In genomic region chr17:30519707-30520106, GRCh38 we compare ENCODE assay signal across 10 cellular contexts. TPM values are rescaled to one million over a fixed set of nuclear protein-coding genes. Genes with fewer than 3 reads are reported as not detected.
DNase-seq lines count a peak whose midpoint lies in the region; ATAC-seq and TF ChIP-seq lines count a peak whose summit lies in the region.
"Had no signal": no experiment of that assay in that cellular context is flagged by ENCODE, and none has a peak within 500 bp of the region (broad histone marks: within the 10 kb centered on the region; RNA-seq: fewer than 3 reads in every experiment).

No MANE protein-coding gene starts in this region.

- H3K27ac ChIP-seq in mesodermal cell (ENCODE audit: low read depth, low read length, severe bottlenecking): peak overlapping the region; percentile 30

- ATAC-seq in stimulated activated naive CD8-positive, alpha-beta T cell treated with anti-CD3 and anti-CD28 coated beads, Interleukin-15, amount 100 ng/mL, for 72 hours: no peak
- no peak for ATAC-seq in GM19395 (IDR thresholded peaks at IDR 0.05; ENCODE audit: unreplicated experiment)
- no peak for ATAC-seq in HG03039 (IDR thresholded peaks at IDR 0.05; ENCODE audit: unreplicated experiment)

- no peak overlapping the region for H3K4me3 ChIP-seq in choroid plexus epithelial cell (ENCODE audit: low read depth, low read length)
- H3K4me3 ChIP-seq in mesodermal cell (ENCODE audit: extremely low read depth, insufficient read depth, low read length, poor library complexity, severe bottlenecking): no peak overlapping the region

- 100% methylated on average over 2 of the region's 3 CpGs for WGBS in mesodermal cell (ENCODE audit: insufficient coverage in 2 of 2), 2 experiments

- peaks cover 67% of the 10 kb centered on the region for H3K36me3 Mint-ChIP-seq in stimulated activated naive CD8-positive, alpha-beta T cell treated with anti-CD3 and anti-CD28 coated beads, Interleukin-15, Interleukin-2, amounts not matched to agents 100 ng/mL and 50 ng/mL, for 24 hours (ENCODE audit: low read depth)

- H3K27ac Mint-ChIP-seq in stimulated activated naive CD8-positive, alpha-beta T cell treated with anti-CD3 and anti-CD28 coated beads, Interleukin-15, Interleukin-2, amounts not matched to agents 100 ng/mL and 50 ng/mL, for 24 hours: peak overlapping the region; percentile 56
- no peak overlapping the region for H3K27ac Mint-ChIP-seq in stimulated activated naive CD8-positive, alpha-beta T cell treated with anti-CD3 and anti-CD28 coated beads, Interleukin-15, amount 100 ng/mL, for 72 hours

- peaks cover 2% of the 10 kb centered on the region for H3K4me1 ChIP-seq in mesodermal cell (ENCODE audit: control insufficient read depth, insufficient read depth, low read length, poor library complexity, severe bottlenecking)

- H3K36me3 ChIP-seq in mesodermal cell (ENCODE audit: control insufficient read depth, insufficient read depth, low read length): peaks cover 70% of the 10 kb centered on the region

- DNase-seq in stimulated activated naive CD8-positive, alpha-beta T cell treated with anti-CD3 and anti-CD28 coated beads, Interleukin-15, amount 100 ng/mL, for 72 hours: no peak
- peak; percentile 92 for DNase-seq in choroid plexus epithelial cell (ENCODE audit: low read depth)
- DNase-seq in UCSD-AML1 (lab: John Stamatoyannopoulos, UW; ENCODE audit: unreplicated experiment): no peak
- no peak for DNase-seq in NCI-H2029 treated with DMSO at 0.1 percent for 48 hours (lab: John Stamatoyannopoulos, UW)
- DNase-seq: activated gamma-delta T cell treated with Interleukin-2 at 50 U/mL for 16 hours, NCI-H1436 treated with DMSO at 0.1 percent for 48 hours had no signal

- H3K27me3 Mint-ChIP-seq in stimulated activated naive CD8-positive, alpha-beta T cell treated with anti-CD3 and anti-CD28 coated beads, Interleukin-15, Interleukin-2, amounts not matched to agents 100 ng/mL and 50 ng/mL, for 24 hours: no peaks in the 10 kb centered on the region
- H3K27me3 Mint-ChIP-seq in stimulated activated naive CD8-positive, alpha-beta T cell treated with anti-CD3 and anti-CD28 coated beads, Interleukin-15, amount 100 ng/mL, for 72 hours: no peaks in the 10 kb centered on the region

- no peak overlapping the region for H3K4me3 Mint-ChIP-seq in stimulated activated naive CD8-positive, alpha-beta T cell treated with anti-CD3 and anti-CD28 coated beads, Interleukin-15, Interleukin-2, amounts not matched to agents 100 ng/mL and 50 ng/mL, for 24 hours
- no peak overlapping the region for H3K4me3 Mint-ChIP-seq in stimulated activated naive CD8-positive, alpha-beta T cell treated with anti-CD3 and anti-CD28 coated beads, Interleukin-15, amount 100 ng/mL, for 72 hours

- peaks cover 11% of the 10 kb centered on the region for H3K9me3 ChIP-seq in mesodermal cell (ENCODE audit: control insufficient read depth, low read length)

- TF ChIP-seq CTCF in choroid plexus epithelial cell (conservative IDR thresholded peaks at IDR 0.05; ENCODE audit: low read depth, low read length): no peak

- no peaks in the 10 kb centered on the region for H3K9me3 Mint-ChIP-seq in stimulated activated naive CD8-positive, alpha-beta T cell treated with anti-CD3 and anti-CD28 coated beads, Interleukin-15, Interleukin-2, amounts not matched to agents 100 ng/mL and 50 ng/mL, for 24 hours
- H3K9me3 Mint-ChIP-seq in stimulated activated naive CD8-positive, alpha-beta T cell treated with anti-CD3 and anti-CD28 coated beads, Interleukin-15, amount 100 ng/mL, for 72 hours: no peaks in the 10 kb centered on the region

- peaks cover 18% of the 10 kb centered on the region for H3K4me1 Mint-ChIP-seq in stimulated activated naive CD8-positive, alpha-beta T cell treated with anti-CD3 and anti-CD28 coated beads, Interleukin-15, Interleukin-2, amounts not matched to agents 100 ng/mL and 50 ng/mL, for 24 hours (ENCODE audit: low read depth)
- H3K4me1 Mint-ChIP-seq in stimulated activated naive CD8-positive, alpha-beta T cell treated with anti-CD3 and anti-CD28 coated beads, Interleukin-15, amount 100 ng/mL, for 72 hours: peaks cover 9% of the 10 kb centered on the region

RNA-seq across cellular contexts. Expression of gene GOSR1, which starts 42.5 kb away (rescaled TPM):
- 28.7 TPM for polyA plus RNA-seq in mesodermal cell (2013, experiment 1 of 2)
- 31.1 TPM for polyA plus RNA-seq in mesodermal cell (2013, experiment 2 of 2)
